Comparison of ENCODE assay signal across 15 cellular contexts in the genomic region with DNA sequence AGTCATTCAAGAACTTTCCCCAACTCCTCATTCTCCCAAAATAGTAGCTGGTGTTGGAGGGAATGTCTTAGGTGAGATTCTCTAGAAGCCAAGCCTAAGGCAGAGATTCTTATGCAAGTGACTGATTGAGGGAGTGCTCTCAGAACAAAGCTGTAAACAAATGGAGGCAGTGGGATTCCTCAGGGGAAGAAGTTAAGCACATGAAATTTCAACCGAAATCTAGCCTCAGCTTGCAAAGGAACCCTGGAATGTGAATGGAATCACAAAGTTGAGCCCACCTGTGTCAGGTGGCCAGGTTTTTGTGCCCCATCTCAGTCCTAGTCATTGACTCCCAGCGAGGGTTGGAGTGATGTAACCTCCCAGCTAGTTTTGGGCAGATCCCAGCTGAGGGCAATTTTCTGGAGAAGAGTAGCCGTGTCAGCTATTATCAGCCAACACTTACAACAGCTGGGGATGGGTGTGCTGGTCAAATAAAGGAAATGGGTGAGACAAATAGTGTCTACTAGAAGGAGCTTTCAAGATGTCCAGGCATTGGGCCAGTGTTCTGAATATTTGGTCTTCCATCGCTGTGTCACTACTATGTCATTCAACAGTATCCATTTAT. TPM values are rescaled to one million over a fixed set of nuclear protein-coding genes. Genes with fewer than 3 reads are reported as not detected.
DNase-seq lines count a peak whose midpoint lies in the region; ATAC-seq and TF ChIP-seq lines count a peak whose summit lies in the region.
"Had no signal": no experiment of that assay in that cellular context is flagged by ENCODE, and none has a peak within 500 bp of the region (broad histone marks: within the 10 kb centered on the region; RNA-seq: fewer than 3 reads in every experiment).

No MANE protein-coding gene starts in this region.

- TF ChIP-seq CTCF in HFFc6 (IDR thresholded peaks at IDR 0.05) = no peak
- no peak for TF ChIP-seq CTCF in WTC11 (IDR thresholded peaks at IDR 0.05)
- no peak for TF ChIP-seq CTCF in mucosa of descending colon (IDR thresholded peaks at IDR 0.05)

- H3K27me3 Mint-ChIP-seq in HFFc6 (ENCODE audit: insufficient read depth) (no peaks in the 10 kb centered on the region), WTC11 (ENCODE audit: low read depth) (no peaks in the 10 kb centered on the region)

- intact Hi-C loops in mucosa of descending colon (cut with DNase I, micrococcal nuclease) = no loop called here

- H3K9me3 ChIP-seq in iPS-18a (ENCODE audit: control insufficient read depth, low read depth, low read length) (no peaks in the 10 kb centered on the region), subcutaneous abdominal adipose tissue (ENCODE audit: control insufficient read depth in 5 of 5, low read length in 5 of 5) (no peaks in the 10 kb centered on the region), mucosa of descending colon (no peaks in the 10 kb centered on the region)
- H3K9me3 ChIP-seq: SJSA1 had no signal

- CTCF ChIA-PET in WTC11 (lab: Charles Lee) = interaction anchor here (0.6 to 2.1 kb wide), 7 partner anchors 8 to 188 kb away, joined by 4 to 9 read pairs (median 5); a partner anchor contains a TSS

- H3K4me1 ChIP-seq in iPS-18a (ENCODE audit: control insufficient read depth, low read depth, low read length) (peaks cover 30% of the 10 kb centered on the region), subcutaneous abdominal adipose tissue (ENCODE audit: control insufficient read depth in 5 of 5, insufficient read depth in 5 of 5, low read length in 5 of 5) (peaks cover 0 to 26% (median 17%) of the 10 kb centered on the region in 5 donors), mucosa of descending colon (ENCODE audit: low read depth) (peaks cover 5% of the 10 kb centered on the region)

- H3K27ac Mint-ChIP-seq in HFFc6 (peak overlapping the region; percentile 93), WTC11 (peak overlapping the region; percentile 99)
- H3K27ac Mint-ChIP-seq: IgD-negative memory B cell; naive thymus-derived CD4-positive, alpha-beta T cell had no signal

- H3K36me3 Mint-ChIP-seq in HFFc6 (ENCODE audit: low read depth) = no peaks in the 10 kb centered on the region
- H3K36me3 Mint-ChIP-seq in WTC11 = peaks cover 15% of the 10 kb centered on the region
- H3K36me3 Mint-ChIP-seq: IgD-negative memory B cell had no signal

- peaks cover 58% of the 10 kb centered on the region for H3K4me1 Mint-ChIP-seq in HFFc6 (ENCODE audit: low read depth)
- peaks cover 60% of the 10 kb centered on the region for H3K4me1 Mint-ChIP-seq in WTC11

- ATAC-seq in WTC11 = peak; percentile 92
- no peak for ATAC-seq in mucosa of descending colon
- ATAC-seq: naive thymus-derived CD4-positive, alpha-beta T cell had no signal

- H3K4me3 Mint-ChIP-seq in HFFc6 = peak overlapping the region; percentile 85; the same call in 1 of the 2 replicates
- peak overlapping the region; percentile 8; the same call in 1 of the 2 replicates for H3K4me3 Mint-ChIP-seq in WTC11
- H3K4me3 Mint-ChIP-seq: IgD-negative memory B cell; naive thymus-derived CD4-positive, alpha-beta T cell had no signal

- POLR2A ChIA-PET in WTC11 (lab: Charles Lee) = interaction anchor here (0.6 to 2.9 kb wide), 10 partner anchors 8 to 610 kb away, joined by 3 to 43 read pairs (median 4); a partner anchor contains a TSS

- no peaks in the 10 kb centered on the region for H3K9me3 Mint-ChIP-seq in HFFc6
- peaks cover 5% of the 10 kb centered on the region for H3K9me3 Mint-ChIP-seq in WTC11
- H3K9me3 Mint-ChIP-seq: IgD-negative memory B cell had no signal

- H3K27ac ChIP-seq in iPS-18a (ENCODE audit: low read length) (peak overlapping the region; percentile 49), subcutaneous abdominal adipose tissue (ENCODE audit: low read depth, low read length) (peak overlapping the region; percentile 81)

- H3K9ac ChIP-seq in iPS-18a (ENCODE audit: low read length) (peak overlapping the region; percentile 0), subcutaneous abdominal adipose tissue (ENCODE audit: low read length in 5 of 5) (no peak overlapping the region)

- no peaks in the 10 kb centered on the region for H3K36me3 ChIP-seq in iPS-18a (ENCODE audit: control insufficient read depth, low read depth, low read length)
- H3K36me3 ChIP-seq in subcutaneous abdominal adipose tissue (ENCODE audit: control insufficient read depth in 5 of 5, insufficient read depth in 5 of 5, low read length in 5 of 5) = no peaks in the 10 kb centered on the region
- no peaks in the 10 kb centered on the region for H3K36me3 ChIP-seq in mucosa of descending colon (ENCODE audit: low read depth)
- H3K36me3 ChIP-seq: SJSA1, WERI-Rb-1 had no signal

- no peaks in the 10 kb centered on the region for H3K27me3 ChIP-seq in iPS-18a (ENCODE audit: control insufficient read depth, insufficient read depth, low read length)
- no peaks in the 10 kb centered on the region for H3K27me3 ChIP-seq in subcutaneous abdominal adipose tissue (ENCODE audit: control insufficient read depth in 5 of 5, insufficient read depth in 4 of 5, low read length in 5 of 5)
- H3K27me3 ChIP-seq: SJSA1 had no signal

- H3K4me3 ChIP-seq in iPS-18a (ENCODE audit: low read length) = no peak overlapping the region
- no peak overlapping the region for H3K4me3 ChIP-seq in subcutaneous abdominal adipose tissue (ENCODE audit: low read depth in 1 of 5, low read length in 5 of 5)
- no peak overlapping the region for H3K4me3 ChIP-seq in mucosa of descending colon
- H3K4me3 ChIP-seq: SJSA1 had no signal

- DNase-seq in HFFc6 (peak; percentile 31), WTC11 (ENCODE audit: low spot score) (peak; percentile 63), epidermal melanocyte (ENCODE audit: insufficient read length, low spot score) (no peak), mucosa of descending colon (no peak), LoVo (ENCODE audit: low spot score) (no peak)
- DNase-seq: activated CD8-positive, alpha-beta memory T cell treated with anti-CD3 and anti-CD28 coated beads, Interleukin-2, amount 50 U/mL, for 4 hours; COR-L47; naive thymus-derived CD4-positive, alpha-beta T cell; NCI-H2029 treated with DMSO at 0.1 percent for 48 hours; NCI-H774; WERI-Rb-1 had no signal

TF ChIP-seq in WTC11, 78 proteins besides CTCF, POLR2A, EP300 and RAD21 (continues in another document):
- TF ChIP-seq, protein P1, sequence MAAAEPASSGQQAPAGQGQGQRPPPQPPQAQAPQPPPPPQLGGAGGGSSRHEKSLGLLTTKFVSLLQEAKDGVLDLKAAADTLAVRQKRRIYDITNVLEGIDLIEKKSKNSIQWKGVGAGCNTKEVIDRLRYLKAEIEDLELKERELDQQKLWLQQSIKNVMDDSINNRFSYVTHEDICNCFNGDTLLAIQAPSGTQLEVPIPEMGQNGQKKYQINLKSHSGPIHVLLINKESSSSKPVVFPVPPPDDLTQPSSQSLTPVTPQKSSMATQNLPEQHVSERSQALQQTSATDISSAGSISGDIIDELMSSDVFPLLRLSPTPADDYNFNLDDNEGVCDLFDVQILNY (CRISPR knock-in tag; IDR thresholded peaks at IDR 0.05) = no peak
- TF ChIP-seq KAT7 (CRISPR knock-in tag; IDR thresholded peaks at IDR 0.05; ENCODE audit: borderline replicate concordance) (no peak), FOXK1 (CRISPR knock-in tag; IDR thresholded peaks at IDR 0.05) (no peak), ZNF219 (CRISPR knock-in tag; IDR thresholded peaks at IDR 0.05; ENCODE audit: borderline replicate concordance) (no peak), ELF4 (CRISPR knock-in tag; IDR thresholded peaks at IDR 0.05; ENCODE audit: low read depth) (no peak), TEAD4 (CRISPR knock-in tag; IDR thresholded peaks at IDR 0.05) (peak; percentile 59), TEAD1 (CRISPR knock-in tag; IDR thresholded peaks at IDR 0.05) (peak; percentile 92), JUN (CRISPR knock-in tag; IDR thresholded peaks at IDR 0.05) (no peak), CREM (CRISPR knock-in tag; IDR thresholded peaks at IDR 0.05) (peak; percentile 50; the same call in 1 of the 2 replicates), RORB (CRISPR knock-in tag; IDR thresholded peaks at IDR 0.05) (no peak), ETV6 (CRISPR knock-in tag; IDR thresholded peaks at IDR 0.05) (0 out of 2 replicates have a peak, but pooled peaks have one; percentile 75), ZNF317 (CRISPR knock-in tag; IDR thresholded peaks at IDR 0.05; ENCODE audit: borderline replicate concordance, low read depth) (no peak), IRF2 (CRISPR knock-in tag; IDR thresholded peaks at IDR 0.05; ENCODE audit: borderline replicate concordance, low read depth) (no peak), NR1H2 (CRISPR knock-in tag; IDR thresholded peaks at IDR 0.05) (no peak), ESRRA (CRISPR knock-in tag; IDR thresholded peaks at IDR 0.05; ENCODE audit: borderline replicate concordance) (no peak)
- TF ChIP-seq, protein P2, sequence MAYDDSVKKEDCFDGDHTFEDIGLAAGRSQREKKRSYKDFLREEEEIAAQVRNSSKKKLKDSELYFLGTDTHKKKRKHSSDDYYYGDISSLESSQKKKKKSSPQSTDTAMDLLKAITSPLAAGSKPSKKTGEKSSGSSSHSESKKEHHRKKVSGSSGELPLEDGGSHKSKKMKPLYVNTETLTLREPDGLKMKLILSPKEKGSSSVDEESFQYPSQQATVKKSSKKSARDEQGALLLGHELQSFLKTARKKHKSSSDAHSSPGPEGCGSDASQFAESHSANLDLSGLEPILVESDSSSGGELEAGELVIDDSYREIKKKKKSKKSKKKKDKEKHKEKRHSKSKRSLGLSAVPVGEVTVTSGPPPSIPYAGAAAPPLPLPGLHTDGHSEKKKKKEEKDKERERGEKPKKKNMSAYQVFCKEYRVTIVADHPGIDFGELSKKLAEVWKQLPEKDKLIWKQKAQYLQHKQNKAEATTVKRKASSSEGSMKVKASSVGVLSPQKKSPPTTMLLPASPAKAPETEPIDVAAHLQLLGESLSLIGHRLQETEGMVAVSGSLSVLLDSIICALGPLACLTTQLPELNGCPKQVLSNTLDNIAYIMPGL (CRISPR knock-in tag; IDR thresholded peaks at IDR 0.05) = peak; percentile 48; the same call in 1 of the 2 replicates
- TF ChIP-seq, protein P3, sequence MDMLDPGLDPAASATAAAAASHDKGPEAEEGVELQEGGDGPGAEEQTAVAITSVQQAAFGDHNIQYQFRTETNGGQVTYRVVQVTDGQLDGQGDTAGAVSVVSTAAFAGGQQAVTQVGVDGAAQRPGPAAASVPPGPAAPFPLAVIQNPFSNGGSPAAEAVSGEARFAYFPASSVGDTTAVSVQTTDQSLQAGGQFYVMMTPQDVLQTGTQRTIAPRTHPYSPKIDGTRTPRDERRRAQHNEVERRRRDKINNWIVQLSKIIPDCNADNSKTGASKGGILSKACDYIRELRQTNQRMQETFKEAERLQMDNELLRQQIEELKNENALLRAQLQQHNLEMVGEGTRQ (CRISPR knock-in tag; IDR thresholded peaks at IDR 0.05) = peak; percentile 62
- TF ChIP-seq, protein P4, sequence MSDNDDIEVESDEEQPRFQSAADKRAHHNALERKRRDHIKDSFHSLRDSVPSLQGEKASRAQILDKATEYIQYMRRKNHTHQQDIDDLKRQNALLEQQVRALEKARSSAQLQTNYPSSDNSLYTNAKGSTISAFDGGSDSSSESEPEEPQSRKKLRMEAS (CRISPR knock-in tag; IDR thresholded peaks at IDR 0.05) = peak; percentile 60; the same call in 1 of the 2 replicates

RNA-seq across cellular contexts. Expression of a gene that starts 29.7 kb away (rescaled TPM):
- 100 to 1,000 TPM; 370 to 442 (median 389) TPM for total RNA-seq in HFFc6 (2021; fragmentation: NEBNext Ultra II Directional; extraction: Animal tissue kit (Norgen Biotek cat#: 25700))
- total RNA-seq in WTC11 (2021) (115 to 134 TPM (median 127 TPM) in 3 replicates), mucosa of descending colon (10 to 100 TPM in 1 of 3 donors, 1 to 10 TPM in 2; 1.3 to 45.0 (median 2.4) TPM)

Comparison
In these comparisons a context has a peak if more than half of its experiments do, and no peak if none do; other contexts are left out.
1. DNase-seq: peak in HFFc6 (single experiment) and WTC11 (single experiment); none in epidermal melanocyte (single experiment), mucosa of descending colon (0 of 3) and LoVo (single experiment).